In the genomic region with DNA sequence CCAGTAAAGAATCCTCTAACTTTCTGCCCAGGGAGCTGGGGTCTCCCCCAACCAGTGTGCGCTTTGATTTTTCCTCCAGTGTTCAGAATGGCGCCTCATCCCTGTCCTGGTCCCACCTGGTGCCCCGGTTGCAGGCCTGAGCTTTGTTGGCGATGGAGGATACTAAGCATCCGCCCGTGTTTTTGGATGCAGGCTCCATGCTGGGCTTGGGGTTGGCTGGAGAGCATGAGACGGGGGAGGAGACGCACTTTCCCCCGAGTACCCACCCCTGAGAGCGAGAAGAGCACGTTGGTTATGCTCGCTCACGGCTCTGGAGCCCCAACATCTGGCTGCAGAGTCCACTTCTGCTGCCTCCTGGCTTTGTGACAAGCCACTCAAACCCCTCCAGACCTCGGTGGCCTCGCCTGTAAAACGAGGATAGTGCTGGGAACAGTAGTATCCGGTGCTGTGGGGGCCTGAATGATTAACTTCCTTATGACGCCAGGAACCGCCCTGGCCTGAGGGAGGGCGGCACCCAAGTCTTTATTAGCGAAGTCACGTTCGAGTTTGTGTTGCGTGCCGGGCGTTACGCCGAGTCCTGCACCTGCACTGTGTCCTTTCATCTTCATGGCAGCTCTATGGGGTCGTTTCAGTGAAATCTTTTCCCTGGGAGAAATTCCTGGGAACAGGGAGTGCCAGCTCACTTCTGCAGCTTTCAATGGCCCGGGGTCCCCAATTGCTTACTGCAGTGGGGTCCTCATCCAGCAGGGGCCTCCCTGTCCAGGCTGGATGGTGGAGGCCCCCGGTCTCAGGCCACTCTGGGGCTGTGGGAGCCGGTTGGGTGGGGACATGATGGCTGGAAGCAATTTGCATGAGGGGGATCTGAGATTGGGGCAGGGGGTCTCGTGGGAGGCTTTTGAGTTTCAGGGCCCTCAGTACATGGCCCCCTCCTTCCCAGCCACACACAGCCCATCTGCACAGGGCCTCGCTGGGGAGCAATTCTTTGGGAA, we compare ENCODE assay signal across 1 cellular context.
TF ChIP-seq lines count a peak whose summit lies in the region.

No MANE protein-coding gene starts in this region.

TF ChIP-seq in endothelial cell of umbilical vein, 7 proteins besides CTCF, POLR2A, EP300 and RAD21:
- TF ChIP-seq FOS (IDR thresholded peaks at IDR 0.05; ENCODE audit: borderline replicate concordance, insufficient read depth, low read length), result no peak
- no peak for TF ChIP-seq JUN (IDR thresholded peaks at IDR 0.05; ENCODE audit: borderline replicate concordance, insufficient read depth, insufficient read length, low read depth)
- no peak for TF ChIP-seq GATA2 (IDR thresholded peaks at IDR 0.05; ENCODE audit: insufficient read depth, insufficient read length, low read depth, low read length)
- TF ChIP-seq MYC (IDR thresholded peaks at IDR 0.05; ENCODE audit: low read depth, low read length), result no peak
- TF ChIP-seq, protein P1, sequence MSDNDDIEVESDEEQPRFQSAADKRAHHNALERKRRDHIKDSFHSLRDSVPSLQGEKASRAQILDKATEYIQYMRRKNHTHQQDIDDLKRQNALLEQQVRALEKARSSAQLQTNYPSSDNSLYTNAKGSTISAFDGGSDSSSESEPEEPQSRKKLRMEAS (IDR thresholded peaks at IDR 0.05; ENCODE audit: insufficient read depth, insufficient read length), result no peak
- no peak for TF ChIP-seq POLR2AphosphoS5 (IDR thresholded peaks at IDR 0.05; ENCODE audit: insufficient read depth, low read depth, low read length)
- TF ChIP-seq EZH2 (IDR thresholded peaks at IDR 0.05; ENCODE audit: borderline replicate concordance, low read depth, low read length, severe bottlenecking), result no peak
